ENCODE assay signal across 19 cellular contexts in genomic region chr3:26368312-26368711, GRCh38.
"Had no signal": no experiment of that assay in that cellular context is flagged by ENCODE, and none has a peak within 500 bp of the region (broad histone marks: within the 10 kb centered on the region; RNA-seq: fewer than 3 reads in every experiment).

No MANE protein-coding gene starts in this region.

- H3K4me1 ChIP-seq: heart left ventricle, stomach, transverse colon had no signal

- H3K4me1 Mint-ChIP-seq: naive thymus-derived CD8-positive, alpha-beta T cell; neural crest cell had no signal

- H3K36me3 Mint-ChIP-seq: naive thymus-derived CD8-positive, alpha-beta T cell had no signal

- H3K27me3 ChIP-seq: heart left ventricle, stomach, transverse colon had no signal

- ATAC-seq: heart left ventricle; left colon; left ventricle myocardium superior; mucosa of descending colon; naive thymus-derived CD8-positive, alpha-beta T cell; sciatic nerve had no signal

- H3K9me3 ChIP-seq: stomach, thoracic aorta, transverse colon had no signal

- H3K4me3 ChIP-seq: heart left ventricle, lung, mucosa of descending colon, stomach, thoracic aorta, transverse colon had no signal

- H3K36me3 ChIP-seq: heart left ventricle, stomach, thoracic aorta, transverse colon had no signal

- H3K4me3 Mint-ChIP-seq: naive thymus-derived CD8-positive, alpha-beta T cell; neural crest cell had no signal

- H3K9me3 Mint-ChIP-seq: neural crest cell had no signal

- H3K27ac ChIP-seq: heart left ventricle, stomach, thoracic aorta, transverse colon had no signal

- DNase-seq: cerebellar nuclear complex; dermis blood vessel endothelial cell; heart left ventricle; hippocampal formation; kidney; left colon; left ventricle myocardium superior; mucosa of descending colon; naive thymus-derived CD8-positive, alpha-beta T cell; posterior cingulate gyrus; stimulated activated CD4-positive, alpha-beta T cell treated with anti-CD3 and anti-CD28 coated beads, Interleukin-12 subunit alpha, Interleukin-12 subunit beta, amount 100 ng/mL, for 4 hours; stimulated activated naive CD4-positive, alpha-beta T cell; stomach; substantia nigra; transverse colon had no signal

- H3K27me3 Mint-ChIP-seq: naive thymus-derived CD8-positive, alpha-beta T cell had no signal

- H3K27ac Mint-ChIP-seq: naive thymus-derived CD8-positive, alpha-beta T cell had no signal
